8 cellular contexts compared by ENCODE assay signal in the genomic region with DNA sequence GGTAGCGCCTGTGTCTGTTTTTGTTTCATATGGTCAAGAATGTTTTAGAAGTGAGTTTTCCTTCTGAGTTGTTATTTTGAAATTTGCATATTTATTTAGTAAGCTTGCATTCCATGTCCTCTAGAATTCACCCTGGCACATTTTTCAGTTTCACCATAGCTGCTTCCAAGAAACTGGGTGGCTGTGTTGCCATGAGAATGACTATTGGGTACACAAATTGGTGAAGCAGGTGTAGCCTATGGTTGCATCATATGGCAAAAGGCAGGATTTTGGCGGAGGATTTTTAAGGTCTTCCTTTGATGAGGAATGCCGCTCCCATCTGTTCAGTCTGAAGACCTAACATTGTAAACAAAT. TPM values are rescaled to one million over a fixed set of nuclear protein-coding genes. Genes with fewer than 3 reads are reported as not detected.
A peak's percentile ranks its signal among the peaks of the same experiment; 100 is the strongest.
DNase-seq lines count a peak whose midpoint lies in the region; ATAC-seq and TF ChIP-seq lines count a peak whose summit lies in the region.

No MANE protein-coding gene starts in this region.

- H2AK5ac ChIP-seq in mesenchymal stem cell (ENCODE audit: low read length, severe bottlenecking): no peak overlapping the region

- H3K9ac ChIP-seq in mesenchymal stem cell (ENCODE audit: low read length): peak overlapping the region; percentile 98

- peaks cover 0 to 45% of the 10 kb centered on the region in 2 donors for H3K4me1 ChIP-seq in right atrium auricular region
- H3K4me1 ChIP-seq in body of pancreas: peaks cover 48% of the 10 kb centered on the region
- H3K4me1 ChIP-seq in mesenchymal stem cell (ENCODE audit: control insufficient read depth, insufficient read depth, low read depth, low read length): peaks cover 11% of the 10 kb centered on the region
- no peaks in the 10 kb centered on the region for H3K4me1 ChIP-seq in aorta (ENCODE audit: control insufficient read depth in 1 of 2, insufficient read depth in 2 of 2, low read length in 2 of 2)

- H2AFZ ChIP-seq in mesenchymal stem cell (ENCODE audit: low read depth, low read length): no peak overlapping the region

- no peak overlapping the region for H3K14ac ChIP-seq in mesenchymal stem cell (ENCODE audit: low read length in 2 of 2)

- no peaks in the 10 kb centered on the region for H3K9me3 ChIP-seq in right atrium auricular region
- no peaks in the 10 kb centered on the region for H3K9me3 ChIP-seq in body of pancreas
- no peaks in the 10 kb centered on the region for H3K9me3 ChIP-seq in mesenchymal stem cell (ENCODE audit: control insufficient read depth, low read length)
- H3K9me3 ChIP-seq in aorta (ENCODE audit: control insufficient read depth, low read length): no peaks in the 10 kb centered on the region

- no peak for TF ChIP-seq POLR2A in body of pancreas (IDR thresholded peaks at IDR 0.05)

- ATAC-seq in Right ventricle myocardium superior (ENCODE audit: poor library complexity) (no peak), body of pancreas (no peak), aorta (ENCODE audit: low FRiP score) (no peak)

- no peak overlapping the region for H4K8ac ChIP-seq in mesenchymal stem cell (ENCODE audit: low read length)

- no peak for TF ChIP-seq CTCF in right atrium auricular region (IDR thresholded peaks at IDR 0.05)
- TF ChIP-seq CTCF in body of pancreas (IDR thresholded peaks at IDR 0.05): no peak

- intact Hi-C loops in Right ventricle myocardium superior (cut with DNase I): loop anchor here (5.0 kb wide), 1 partner anchor 66 kb away; a partner anchor contains a TSS
- intact Hi-C loops in body of pancreas (cut with DNase I): no loop called here
- intact Hi-C loops in aorta (cut with DNase I): loop anchor here in 1 of 2 donors (5.0 kb wide), 2 partner anchors 54 to 254 kb away; a partner anchor contains a TSS

- H2BK120ac ChIP-seq in mesenchymal stem cell (ENCODE audit: low read depth, low read length): no peak overlapping the region

- H3K4me3 ChIP-seq in right atrium auricular region: peak overlapping the region; percentile 70 to 99
- H3K4me3 ChIP-seq in body of pancreas: peak overlapping the region; percentile 76 to 95
- H3K4me3 ChIP-seq in mesenchymal stem cell (ENCODE audit: insufficient read depth in 1 of 2, low read depth in 1 of 2, low read length in 2 of 2): peak overlapping the region; percentile 97 to 98
- peak overlapping the region; percentile 81 to 90 for H3K4me3 ChIP-seq in aorta (ENCODE audit: low read length in 2 of 2)

- H3K18ac ChIP-seq in mesenchymal stem cell (ENCODE audit: low read depth in 1 of 2, low read length in 2 of 2): peak overlapping the region in 1 of 2 experiments; percentile 99

- H2BK12ac ChIP-seq in mesenchymal stem cell (ENCODE audit: low read length in 2 of 2): no peak overlapping the region

- H2BK15ac ChIP-seq in mesenchymal stem cell (ENCODE audit: low read depth, poor library complexity, severe bottlenecking): no peak overlapping the region

- peaks cover 34% of the 10 kb centered on the region for H3K36me3 ChIP-seq in right atrium auricular region
- peaks cover 5 to 8% of the 10 kb centered on the region in 2 donors for H3K36me3 ChIP-seq in body of pancreas (replicated peaks in 1 of 2; ENCODE audit: insufficient read depth in 1 of 2, low read depth in 2 of 2)
- H3K36me3 ChIP-seq in mesenchymal stem cell (ENCODE audit: control insufficient read depth in 1 of 2, insufficient read depth in 2 of 2, low read depth in 1 of 2, low read length in 2 of 2): peaks cover 7 to 38% of the 10 kb centered on the region in 2 experiments
- no peaks in the 10 kb centered on the region for H3K36me3 ChIP-seq in aorta (ENCODE audit: control insufficient read depth in 1 of 2, insufficient read depth in 2 of 2, low read length in 1 of 2)

- DNase-seq in right atrium auricular region (ENCODE audit: low spot score) (no peak), Right ventricle myocardium superior (no peak), body of pancreas (peak in 1 of 4 donors; percentile 9), mesenchymal stem cell (no peak), aorta (no peak), NCI-H748 treated with DMSO at 0.1 percent for 48 hours (lab: John Stamatoyannopoulos, UW) (no peak), nucleus accumbens (lab: John Stamatoyannopoulos, UW) (no peak), islet precursor cell (no peak)

- H3K27ac ChIP-seq in right atrium auricular region (peak overlapping the region; percentile 96 to 100), body of pancreas (peak overlapping the region; percentile 97 to 99 (median 98)), mesenchymal stem cell (ENCODE audit: low read length, poor library complexity, severe bottlenecking) (no peak overlapping the region), aorta (ENCODE audit: low read depth in 1 of 2, low read length in 2 of 2) (peak overlapping the region in 1 of 2 donors; percentile 87)

- H3K27me3 ChIP-seq in right atrium auricular region (no peaks in the 10 kb centered on the region), body of pancreas (no peaks in the 10 kb centered on the region), mesenchymal stem cell (ENCODE audit: control insufficient read depth in 1 of 2, insufficient read depth in 1 of 2, low read length in 2 of 2) (no peaks in the 10 kb centered on the region), aorta (ENCODE audit: control insufficient read depth in 1 of 2, insufficient read depth in 2 of 2, low read length in 1 of 2) (no peaks in the 10 kb centered on the region)

- no peak overlapping the region for H4K91ac ChIP-seq in mesenchymal stem cell (ENCODE audit: low read length)

- peak overlapping the region; percentile 85 for H3K4me2 ChIP-seq in mesenchymal stem cell (ENCODE audit: low read length, poor library complexity, severe bottlenecking)

- peaks cover 4% of the 10 kb centered on the region for H3K79me1 ChIP-seq in mesenchymal stem cell (replicated peaks; ENCODE audit: low read length, poor library complexity, severe bottlenecking)

- no peak overlapping the region for H3K23ac ChIP-seq in mesenchymal stem cell (ENCODE audit: low read length in 2 of 2)

- H3K4ac ChIP-seq in mesenchymal stem cell (ENCODE audit: low read depth in 1 of 2, low read length in 2 of 2): no peak overlapping the region

- no peak overlapping the region for H2BK5ac ChIP-seq in mesenchymal stem cell (ENCODE audit: low read depth, low read length, poor library complexity, severe bottlenecking)

- 2 to 3% methylated on average over 3 of the region's 3 CpGs for WGBS in body of pancreas, 2 donors
- WGBS in mesenchymal stem cell: 40% methylated on average over 1 of the region's 3 CpGs
- WGBS in aorta, 2 donors: 11% methylated on average over 3 of the region's 3 CpGs

RNA-seq across cellular contexts. Expression of a gene that starts 1.3 kb away (rescaled TPM):
- total RNA-seq in right atrium auricular region (100 to 1,000 TPM in 1 of 2 donors, 10 to 100 TPM in 1; 76.4 to 140 TPM), Right ventricle myocardium superior (105 TPM), body of pancreas (100 to 1,000 TPM; 211 to 293 TPM), aorta (100 to 1,000 TPM; 152 to 173 TPM)
- 93.8 TPM for polyA plus RNA-seq in mesenchymal stem cell (2013, experiment 1 of 2)
- 94.5 TPM for polyA plus RNA-seq in mesenchymal stem cell (2013, experiment 2 of 2)
- polyA plus RNA-seq in aorta: 10 to 100 TPM; 52.5 to 64.1 TPM

RNA-seq across cellular contexts. Expression of a gene that starts 28.5 kb away (rescaled TPM):
- total RNA-seq in right atrium auricular region (not detected), Right ventricle myocardium superior (0.24 TPM), body of pancreas (under 1 TPM in 1 of 2 donors, not detected in 1; 0.66 TPM), aorta (1 to 10 TPM in 1 of 2 donors, under 1 TPM in 1; 0.49 to 1.3 TPM)
- polyA plus RNA-seq in mesenchymal stem cell (2013, experiment 1 of 2): not detected
- polyA plus RNA-seq in mesenchymal stem cell (2013, experiment 2 of 2): 0.03 TPM
- not detected for polyA plus RNA-seq in aorta

RNA-seq across cellular contexts. Expression of a gene that starts 56.1 kb away (rescaled TPM):
- total RNA-seq in right atrium auricular region (1 to 10 TPM; 8.0 to 9.7 TPM), Right ventricle myocardium superior (9.9 TPM), body of pancreas (10 to 100 TPM in 1 of 2 donors, 1 to 10 TPM in 1; 8.3 to 23.4 TPM), aorta (10 to 100 TPM; 49.3 to 82.9 TPM)
- 10.4 TPM for polyA plus RNA-seq in mesenchymal stem cell (2013, experiment 1 of 2)
- 10.5 TPM for polyA plus RNA-seq in mesenchymal stem cell (2013, experiment 2 of 2)
- polyA plus RNA-seq in aorta: 10 to 100 TPM in 1 of 2 donors, 1 to 10 TPM in 1; 4.9 to 22.6 TPM
